Comparison of ENCODE assay signal across 1 cellular context in the genomic region with DNA sequence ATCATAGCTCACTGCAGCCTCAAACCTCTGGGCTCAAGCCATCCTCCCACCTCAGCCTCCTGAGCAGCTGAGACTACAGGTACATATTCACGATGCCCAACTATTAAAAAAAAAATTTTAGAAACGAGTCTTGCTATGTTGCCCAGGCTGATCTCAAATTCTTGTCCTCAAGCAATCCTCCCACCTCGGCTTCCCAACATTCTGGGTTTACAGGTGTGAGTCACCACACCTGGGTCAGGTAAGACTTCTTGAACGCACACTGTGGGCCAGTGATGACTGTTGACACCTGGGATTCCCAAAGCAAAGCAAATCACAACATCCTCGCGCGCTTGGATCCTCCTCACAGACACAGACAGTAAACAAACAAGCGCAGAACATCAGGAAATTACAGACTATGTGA.
A peak's percentile ranks its signal among the peaks of the same experiment; 100 is the strongest.
TF ChIP-seq lines count a peak whose summit lies in the region.

No MANE protein-coding gene starts in this region.

TF ChIP-seq in WTC11, 78 proteins besides CTCF, POLR2A, EP300 and RAD21:
- 0 out of 2 replicates have a peak, but pooled peaks have one; percentile 21 for TF ChIP-seq ZNF121 (CRISPR knock-in tag; IDR thresholded peaks at IDR 0.05)
